Comparison of ENCODE assay signal across 19 cellular contexts in genomic region chr3:173138031-173138430, GRCh38. TPM values are rescaled to one million over a fixed set of nuclear protein-coding genes. Genes with fewer than 3 reads are reported as not detected.
A peak's percentile ranks its signal among the peaks of the same experiment; 100 is the strongest.
DNase-seq lines count a peak whose midpoint lies in the region; ATAC-seq and TF ChIP-seq lines count a peak whose summit lies in the region.
"Had no signal": no experiment of that assay in that cellular context is flagged by ENCODE, and none has a peak within 500 bp of the region (broad histone marks: within the 10 kb centered on the region; RNA-seq: fewer than 3 reads in every experiment).

No MANE protein-coding gene starts in this region.

- ATAC-seq in HG02884 (IDR thresholded peaks at IDR 0.05; ENCODE audit: unreplicated experiment): no peak

- no peaks in the 10 kb centered on the region for H3K27me3 ChIP-seq in kidney epithelial cell (ENCODE audit: control insufficient read depth, insufficient read depth, low read length)

- DNase-seq in NCI-H1694 treated with DMSO at 0.1 percent for 48 hours (lab: John Stamatoyannopoulos, UW) (peak; percentile 13), astrocyte of the hippocampus (ENCODE audit: low read depth, low spot score) (peak; percentile 83), kidney epithelial cell (ENCODE audit: low read depth) (peak; percentile 26), retina (peak; percentile 73), AML-193 (lab: John Stamatoyannopoulos, UW) (no peak), posterior vena cava (ENCODE audit: low spot score) (no peak)
- DNase-seq: COR-L47, DMS153, HFFc6, IMR-90, NCI-H1105 treated with DMSO at 0.1 percent for 48 hours, NCI-H1930, NCI-H510A, NCI-H82, PC-9 had no signal

- TF ChIP-seq CTCF in kidney epithelial cell (IDR thresholded peaks at IDR 0.05; ENCODE audit: insufficient read depth, low read length, poor library complexity, severe bottlenecking): no peak

- H3K4me3 ChIP-seq in kidney epithelial cell (ENCODE audit: low read depth, low read length): no peak overlapping the region
- H3K4me3 ChIP-seq: PC-9, SJSA1 had no signal

- intact Hi-C loops in posterior vena cava (cut with DNase I): no loop called here

- no peaks in the 10 kb centered on the region for H3K36me3 ChIP-seq in kidney epithelial cell (ENCODE audit: control insufficient read depth, insufficient read depth, low read length)
- H3K36me3 ChIP-seq: SJSA1 had no signal

RNA-seq across cellular contexts. Expression of gene SPATA16, which starts 3.0 kb away (rescaled TPM):
- total RNA-seq in kidney epithelial cell (not detected in 2 replicates), posterior vena cava (not detected)
- total RNA-seq: HFFc6, HT-29, IMR-90, LHCN-M2, PC-9, SJSA1 had no signal

Comparison
In these comparisons a context has a peak if more than half of its experiments do, and no peak if none do; other contexts are left out.
1. DNase-seq: peak in NCI-H1694 treated with DMSO at 0.1 percent for 48 hours (single experiment), astrocyte of the hippocampus (single experiment), kidney epithelial cell (single experiment) and retina (single experiment); none in AML-193 (0 of 2) and posterior vena cava (single experiment).